In the genomic region with DNA sequence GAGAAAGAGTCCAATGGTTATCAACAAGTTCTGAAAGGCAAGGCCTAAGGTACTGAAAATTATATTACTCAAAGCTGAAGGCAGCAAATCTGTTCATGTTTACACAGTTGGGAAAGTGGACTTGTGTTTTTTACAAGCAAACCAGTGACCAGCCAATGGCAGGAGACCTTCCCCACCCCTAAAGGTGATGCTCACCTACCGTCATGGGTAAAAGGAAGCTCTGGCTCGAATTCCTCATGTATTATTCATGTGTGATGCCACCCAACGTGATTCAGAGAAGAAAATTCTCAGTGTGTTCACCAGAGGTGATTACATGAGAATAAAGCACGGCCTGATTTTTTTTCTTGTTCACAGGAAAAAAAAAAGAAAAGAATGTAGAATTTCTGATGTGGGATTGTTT, we compare ENCODE assay signal across 20 cellular contexts.
DNase-seq lines count a peak whose midpoint lies in the region; ATAC-seq and TF ChIP-seq lines count a peak whose summit lies in the region.
"Had no signal": no experiment of that assay in that cellular context is flagged by ENCODE, and none has a peak within 500 bp of the region (broad histone marks: within the 10 kb centered on the region; RNA-seq: fewer than 3 reads in every experiment).

No MANE protein-coding gene starts in this region.

- no peak overlapping the region for H3K4me2 ChIP-seq in PC-3 (ENCODE audit: low read length)
- no peak overlapping the region for H3K4me2 ChIP-seq in H9 (ENCODE audit: insufficient read depth, insufficient read length, low read length)

- H2BK120ac ChIP-seq in H9 (ENCODE audit: low read depth, low read length, poor library complexity, severe bottlenecking) = no peak overlapping the region

- no peak overlapping the region for H3K18ac ChIP-seq in H9 (ENCODE audit: insufficient read length, low read depth, low read length)

- no peak overlapping the region for H3T11ph ChIP-seq in H9 (ENCODE audit: low read length)

- H2BK12ac ChIP-seq in H9 (ENCODE audit: insufficient read length, low read depth, low read length) = no peak overlapping the region

- H2BK20ac ChIP-seq in H9 (ENCODE audit: low read depth, low read length, poor library complexity, severe bottlenecking) = no peak overlapping the region

- H2BK15ac ChIP-seq in H9 (ENCODE audit: low read depth, low read length) = no peak overlapping the region

- H2BK5ac ChIP-seq in H9 (ENCODE audit: insufficient read length, low read length) = no peak overlapping the region

- peaks cover 13% of the 10 kb centered on the region for H3K9me3 ChIP-seq in PC-3 (ENCODE audit: low read length)
- H3K9me3 ChIP-seq in H9 (ENCODE audit: control insufficient read depth, low read depth, low read length) = no peaks in the 10 kb centered on the region
- H3K9me3 ChIP-seq: BE2C had no signal

- no peaks in the 10 kb centered on the region for H3K79me1 ChIP-seq in H9 (ENCODE audit: insufficient read depth, low read depth, low read length, poor library complexity, severe bottlenecking)

- peak; percentile 39 for DNase-seq in PC-3
- peak; percentile 4 for DNase-seq in SW480 (ENCODE audit: low spot score)
- DNase-seq in kidney tubule cell (ENCODE audit: low spot score) = peak; percentile 77
- no peak for DNase-seq in T-helper 2 cell
- DNase-seq in H9 = no peak
- no peak for DNase-seq in NCI-H2107 (lab: John Stamatoyannopoulos, UW)
- DNase-seq: ACHN; BE2C; C1 segment of cervical spinal cord; CD4-positive, CD25-positive, alpha-beta regulatory T cell; CD8-positive, alpha-beta memory T cell; COR-L47; DMS 273 treated with DMSO at 0.1 percent for 48 hours; DMS53; DND-41; EL; GM23248; HCEC 1CT had no signal

- H4K8ac ChIP-seq in H9 (replicated peaks; ENCODE audit: insufficient read length, low read depth, low read length) = no peak overlapping the region

- no peaks in the 10 kb centered on the region for H3K27me3 ChIP-seq in PC-3 (ENCODE audit: low read length)
- no peaks in the 10 kb centered on the region for H3K27me3 ChIP-seq in H9 (ENCODE audit: insufficient read depth, low read length)
- H3K27me3 ChIP-seq: BE2C had no signal

- H3K4me3 ChIP-seq in PC-3 (ENCODE audit: low read length) = no peak overlapping the region
- H3K4me3 ChIP-seq: GM12878, GM23248 had no signal

- no peak overlapping the region for H3K4me3 Mint-ChIP-seq in H9
- H3K4me3 Mint-ChIP-seq: CD4-positive, CD25-positive, alpha-beta regulatory T cell; CD8-positive, alpha-beta memory T cell had no signal

- no peaks in the 10 kb centered on the region for H3K79me2 ChIP-seq in PC-3 (ENCODE audit: low read length)
- H3K79me2 ChIP-seq in H9 (ENCODE audit: insufficient read depth, low read length) = no peaks in the 10 kb centered on the region

- H3K27ac Mint-ChIP-seq in H9 = no peak overlapping the region
- H3K27ac Mint-ChIP-seq: CD4-positive, CD25-positive, alpha-beta regulatory T cell had no signal

- no peaks in the 10 kb centered on the region for H3K9me3 Mint-ChIP-seq in H9

- H3K36me3 ChIP-seq in PC-3 (ENCODE audit: low read depth, low read length) = no peaks in the 10 kb centered on the region
- H3K36me3 ChIP-seq: BE2C had no signal

- H3K4me1 Mint-ChIP-seq in H9 = no peaks in the 10 kb centered on the region
- H3K4me1 Mint-ChIP-seq: CD4-positive, CD25-positive, alpha-beta regulatory T cell; CD8-positive, alpha-beta memory T cell had no signal

- no peak for ATAC-seq in PC-3
- peak; percentile 35 for ATAC-seq in esophagus mucosa
- ATAC-seq: GM12878 had no signal

- intact Hi-C loops in PC-3 (cut with micrococcal nuclease) = no loop called here

- CTCF ChIA-PET in PC-3 (lab: Charles Lee) = no interaction called here

- H2AFZ ChIP-seq in PC-3 (ENCODE audit: low read length) (no peak overlapping the region), H9 (ENCODE audit: low read length) (no peak overlapping the region)
- H2AFZ ChIP-seq: GM23248 had no signal

- no peak overlapping the region for H3K56ac ChIP-seq in H9 (ENCODE audit: insufficient read length, low read depth, low read length)

- H3K4me1 ChIP-seq in PC-3 (ENCODE audit: insufficient read depth, low read length) (no peaks in the 10 kb centered on the region), H9 (ENCODE audit: insufficient read depth, low read length) (no peaks in the 10 kb centered on the region)
- H3K4me1 ChIP-seq: BE2C had no signal

- H3K27me3 Mint-ChIP-seq in H9 (ENCODE audit: low read depth) = no peaks in the 10 kb centered on the region
- H3K27me3 Mint-ChIP-seq: CD4-positive, CD25-positive, alpha-beta regulatory T cell; CD8-positive, alpha-beta memory T cell had no signal

- H2AK5ac ChIP-seq in H9 (ENCODE audit: insufficient read length, low read length) = no peak overlapping the region

- H3K23ac ChIP-seq in H9 (ENCODE audit: insufficient read length, low read depth, low read length) = no peak overlapping the region

- no peak overlapping the region for H4K5ac ChIP-seq in H9 (ENCODE audit: insufficient read length, low read depth, low read length)

- no peak overlapping the region for H4K91ac ChIP-seq in H9 (ENCODE audit: insufficient read length, low read depth, low read length)

- H3K14ac ChIP-seq in H9 (ENCODE audit: insufficient read depth, low read length) = no peak overlapping the region

- no peaks in the 10 kb centered on the region for H3K36me3 Mint-ChIP-seq in H9 (ENCODE audit: insufficient read depth in 1 of 3, low read depth in 3 of 3)
- H3K36me3 Mint-ChIP-seq: CD4-positive, CD25-positive, alpha-beta regulatory T cell; CD8-positive, alpha-beta memory T cell had no signal

- no peak for TF ChIP-seq CTCF in PC-3 (conservative IDR thresholded peaks at IDR 0.05; ENCODE audit: low read depth, low read length)
- TF ChIP-seq CTCF in H9 (conservative IDR thresholded peaks at IDR 0.05) = no peak

- no TSS peak for BruUV-seq in PC-3 (replicated peaks; lab: Mats Ljungman, UMichigan)

- H3F3A ChIP-seq in PC-3 (ENCODE audit: low read length, unreplicated experiment) = no peaks in the 10 kb centered on the region

- H3K9ac ChIP-seq in PC-3 (ENCODE audit: low read length) = no peak overlapping the region
- H3K9ac ChIP-seq in H9 (ENCODE audit: extremely low read depth, insufficient read length, low read length) = no peak overlapping the region
- H3K9ac ChIP-seq: GM23248 had no signal

- H4K20me1 ChIP-seq in PC-3 (ENCODE audit: low read length) = no peaks in the 10 kb centered on the region
- no peaks in the 10 kb centered on the region for H4K20me1 ChIP-seq in H9 (ENCODE audit: control insufficient read depth, insufficient read depth, insufficient read length)

- H3K23me2 ChIP-seq in H9 (ENCODE audit: insufficient read length, low read depth, low read length, poor library complexity, severe bottlenecking) = no peaks in the 10 kb centered on the region

- WGBS in H9 (ENCODE audit: extremely low coverage, insufficient read length, low lambda C conversion rate) = no CpG with 5 or more reads among the region's 4 CpGs

- POLR2A ChIA-PET in PC-3 (lab: Charles Lee; ENCODE audit: unreplicated experiment) = no interaction called here

- H3K9me2 ChIP-seq in PC-3 (replicated peaks; ENCODE audit: low read length) = no peaks in the 10 kb centered on the region

- H3K27ac ChIP-seq in PC-3 (ENCODE audit: low read length) (no peak overlapping the region), H9 (ENCODE audit: insufficient read length, low read depth, low read length) (no peak overlapping the region)
- H3K27ac ChIP-seq: GM23248 had no signal

- no peak overlapping the region for H3K4ac ChIP-seq in H9 (ENCODE audit: low read depth, low read length)

Comparison
In these comparisons a context has a peak if more than half of its experiments do, and no peak if none do; other contexts are left out.
1. DNase-seq: peak in PC-3 (single experiment), SW480 (single experiment) and kidney tubule cell (single experiment); none in T-helper 2 cell (0 of 5), H9 (single experiment) and NCI-H2107 (single experiment).